ENCODE assay signal across 8 cellular contexts in the genomic region with DNA sequence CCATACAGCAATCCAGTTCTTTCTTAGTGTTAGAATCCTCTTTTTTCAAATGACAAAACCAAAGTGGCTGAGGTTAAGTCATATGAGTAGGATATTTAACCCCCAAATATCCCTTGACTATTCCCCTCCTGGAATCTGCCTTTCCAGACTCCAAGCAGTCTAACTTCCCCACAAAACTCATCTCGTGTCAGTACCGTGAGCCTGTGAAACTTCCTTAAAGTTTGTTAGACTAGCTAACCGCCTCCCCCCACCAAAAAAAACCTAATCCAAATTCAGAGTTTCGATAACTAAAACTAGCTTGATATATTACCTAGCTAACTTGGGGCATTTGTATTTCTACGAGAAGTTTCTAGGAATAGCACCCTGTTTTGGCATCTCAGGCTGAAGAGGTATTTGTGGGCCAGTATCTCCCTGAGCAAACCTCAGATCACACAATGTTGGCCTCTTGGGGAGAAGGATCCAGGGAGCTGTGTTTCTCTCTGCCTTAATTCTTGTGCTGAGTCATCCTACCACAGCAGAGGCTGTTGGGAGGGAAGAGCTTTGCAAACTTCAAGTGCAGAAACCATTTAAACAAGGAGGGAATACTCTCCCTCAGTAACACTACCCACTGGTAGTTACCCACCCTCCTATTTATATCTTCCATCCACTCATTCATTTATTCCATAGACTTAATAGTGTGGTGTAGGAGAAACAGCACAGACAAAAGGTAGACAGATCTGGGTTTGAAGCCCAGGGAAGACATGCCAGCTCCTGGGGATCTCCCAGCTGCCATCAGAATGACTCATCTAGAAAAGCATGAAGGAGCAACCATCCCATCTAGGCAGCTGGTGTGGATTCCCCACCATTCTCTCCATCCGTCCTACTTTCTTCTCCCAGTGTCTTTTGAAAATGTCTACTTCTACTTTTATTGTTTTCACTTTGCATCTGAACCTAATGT. TPM values are rescaled to one million over a fixed set of nuclear protein-coding genes. Genes with fewer than 3 reads are reported as not detected.
A peak's percentile ranks its signal among the peaks of the same experiment; 100 is the strongest.
DNase-seq lines count a peak whose midpoint lies in the region; ATAC-seq, FAIRE-seq and TF ChIP-seq lines count a peak whose summit lies in the region.

No MANE protein-coding gene starts in this region.

- H3K4me1 ChIP-seq in endothelial cell of umbilical vein (ENCODE audit: control insufficient read depth, extremely low read depth, insufficient read depth, low read length) = peaks cover 7% of the 10 kb centered on the region
- no peaks in the 10 kb centered on the region for H3K4me1 ChIP-seq in smooth muscle cell (ENCODE audit: low read depth)

- H3K9me3 ChIP-seq in endothelial cell of umbilical vein (replicated peaks; ENCODE audit: control insufficient read depth, insufficient read depth, low read length) = no peaks in the 10 kb centered on the region
- no peaks in the 10 kb centered on the region for H3K9me3 ChIP-seq in smooth muscle cell (replicated peaks; ENCODE audit: low read depth)

- H3K36me3 ChIP-seq in endothelial cell of umbilical vein (ENCODE audit: control insufficient read depth in 2 of 2, extremely low read depth in 1 of 2, insufficient read depth in 2 of 2, low read length in 2 of 2) (no peaks in the 10 kb centered on the region), smooth muscle cell (ENCODE audit: low read depth) (no peaks in the 10 kb centered on the region)

- WGBS in smooth muscle cell (ENCODE audit: low lambda C conversion rate) = 50% methylated on average over 6 of the region's 6 CpGs

- H3K9ac ChIP-seq in endothelial cell of umbilical vein (replicated peaks; ENCODE audit: extremely low read depth, insufficient read depth, low read length) (no peak overlapping the region), smooth muscle cell (ENCODE audit: low read depth) (peak overlapping the region; percentile 35)

- dilution Hi-C loops in endothelial cell of umbilical vein (cut with MboI; ENCODE audit: extremely low pct_ligation_motif_present, low sequenced_read_pairs) = no loop called here

- no peaks in the 10 kb centered on the region for H3F3A ChIP-seq in smooth muscle cell (ENCODE audit: low read depth)

- no peak overlapping the region for H3K4me3 ChIP-seq in Jurkat, Clone E6-1 (ENCODE audit: low read length)
- no peak overlapping the region for H3K4me3 ChIP-seq in endothelial cell of umbilical vein (replicated peaks in 1 of 3; ENCODE audit: insufficient read depth in 1 of 3, low read depth in 1 of 3, low read length in 3 of 3)
- no peak overlapping the region for H3K4me3 ChIP-seq in smooth muscle cell

- no peak for FAIRE-seq in endothelial cell of umbilical vein (lab: Jason Lieb, UNC)

- TF ChIP-seq CTCF in endothelial cell of umbilical vein (IDR thresholded peaks at IDR 0.05; ENCODE audit: extremely low read depth in 1 of 2, insufficient read depth in 1 of 2, low read depth in 1 of 2, low read length in 2 of 2) (no peak), smooth muscle cell (IDR thresholded peaks at IDR 0.05; ENCODE audit: borderline replicate concordance, insufficient read depth, poor library complexity, severe bottlenecking) (no peak)

- H3K27me3 ChIP-seq in endothelial cell of umbilical vein (ENCODE audit: control insufficient read depth in 2 of 2, insufficient read depth in 2 of 2, low read length in 2 of 2) (no peaks in the 10 kb centered on the region), smooth muscle cell (ENCODE audit: low read depth) (no peaks in the 10 kb centered on the region)

- ATAC-seq in GM21825 (IDR thresholded peaks at IDR 0.05; ENCODE audit: unreplicated experiment) = peak; percentile 78

- H3K27ac ChIP-seq in endothelial cell of umbilical vein (ENCODE audit: insufficient read depth, low read depth, low read length) (no peak overlapping the region), smooth muscle cell (ENCODE audit: low read depth) (peak overlapping the region; percentile 79)

- POLR2A ChIA-PET in endothelial cell of umbilical vein (lab: Charles Lee) = no interaction called here

- H4K20me1 ChIP-seq in endothelial cell of umbilical vein (replicated peaks; ENCODE audit: control insufficient read depth, extremely low read depth, insufficient read depth, low read length) (no peaks in the 10 kb centered on the region), smooth muscle cell (ENCODE audit: low read depth) (no peaks in the 10 kb centered on the region)

- peak overlapping the region; percentile 1 for H2AFZ ChIP-seq in endothelial cell of umbilical vein (ENCODE audit: low read depth, low read length)
- peak overlapping the region; percentile 34 for H2AFZ ChIP-seq in smooth muscle cell (ENCODE audit: low read depth)

- CTCF ChIA-PET in endothelial cell of umbilical vein (lab: Charles Lee) = interaction anchor here (0.9 to 1.3 kb wide), 3 partner anchors 31 to 240 kb away, joined by 3 to 5 read pairs (median 4); no protein-coding TSS in a partner anchor

- intact Hi-C loops in endothelial cell of umbilical vein (cut with micrococcal nuclease) = no loop called here

- TF ChIP-seq POLR2A in endothelial cell of umbilical vein (IDR thresholded peaks at IDR 0.05; ENCODE audit: low read depth, low read length) = no peak

- H3K9me1 ChIP-seq in endothelial cell of umbilical vein (replicated peaks; ENCODE audit: control insufficient read depth, extremely low read depth, insufficient read depth, low read length) = no peaks in the 10 kb centered on the region

- DNase-seq in GM04503 (ENCODE audit: low read depth) (peak; percentile 70), endothelial cell of umbilical vein (ENCODE audit: low read depth, low spot score) (peak; percentile 18), smooth muscle cell (lab: John Stamatoyannopoulos, UW; ENCODE audit: unreplicated experiment) (no peak), NCI-H2196 (lab: John Stamatoyannopoulos, UW; ENCODE audit: unreplicated experiment) (no peak), NCI-H1105 treated with DMSO at 0.1 percent for 48 hours (lab: John Stamatoyannopoulos, UW) (no peak)
- peak; percentile 1 for DNase-seq in Jurkat, Clone E6-1 (ENCODE audit: low read depth, low spot score)
- DNase-seq in stimulated activated naive CD4-positive, alpha-beta T cell treated with Interleukin-2 at 50 U/mL for 16 hours (lab: John Stamatoyannopoulos, UW) = no peak

- no TSS peak for BruUV-seq in endothelial cell of umbilical vein (replicated peaks; lab: Mats Ljungman, UMichigan)

- H3K79me2 ChIP-seq in endothelial cell of umbilical vein (ENCODE audit: control insufficient read depth, insufficient read depth, low read length) (no peaks in the 10 kb centered on the region), smooth muscle cell (ENCODE audit: low read depth) (no peaks in the 10 kb centered on the region)

- H3K4me2 ChIP-seq in endothelial cell of umbilical vein (ENCODE audit: insufficient read depth, low read length) (no peak overlapping the region), smooth muscle cell (peak overlapping the region; percentile 62)

TF ChIP-seq in endothelial cell of umbilical vein, 7 proteins besides CTCF, POLR2A, EP300 and RAD21:
- TF ChIP-seq JUN (IDR thresholded peaks at IDR 0.05; ENCODE audit: borderline replicate concordance, insufficient read depth, insufficient read length, low read depth) = peak; percentile 17
- TF ChIP-seq EZH2 (IDR thresholded peaks at IDR 0.05; ENCODE audit: borderline replicate concordance, low read depth, low read length, severe bottlenecking) = no peak

RNA-seq across cellular contexts. Expression of a gene that starts 39.3 kb away (rescaled TPM):
- 2.8 TPM for polyA plus RNA-seq in Jurkat, Clone E6-1 (2012; ENCODE audit: insufficient read depth, insufficient read length)
- total RNA-seq in endothelial cell of umbilical vein (0.58 and 0.97 TPM in 2 replicates), smooth muscle cell (0.09 and 0.18 TPM in 2 replicates)
- polyA plus RNA-seq in endothelial cell of umbilical vein (0.26 TPM in 1 of 2 replicates, not detected in the other), smooth muscle cell (not detected in 2 replicates)
- polyA plus RNA-seq in endothelial cell of umbilical vein (2011; cell fraction: cytosol; rRNA removed) = 0.34 and 0.41 TPM in 2 replicates
- 0.08 and 0.25 TPM in 2 replicates for polyA plus RNA-seq in endothelial cell of umbilical vein (2011; cell fraction: nucleus; rRNA removed)
- 0.38 and 1.9 TPM in 2 replicates for polyA plus RNA-seq in endothelial cell of umbilical vein (2012)
- polyA minus RNA-seq in endothelial cell of umbilical vein = 0.24 TPM in 1 of 2 replicates, not detected in the other
- not detected for polyA minus RNA-seq in endothelial cell of umbilical vein (2011; cell fraction: cytosol; rRNA and poly(A)+ RNA removed)
- not detected in 2 replicates for polyA minus RNA-seq in endothelial cell of umbilical vein (2011; cell fraction: nucleus; rRNA and poly(A)+ RNA removed)

Comparison
In these comparisons a context has a peak if more than half of its experiments do, and no peak if none do; other contexts are left out.
1. DNase-seq: peak in GM04503 (single experiment), Jurkat, Clone E6-1 (single experiment) and endothelial cell of umbilical vein (single experiment); none in smooth muscle cell (single experiment), NCI-H2196 (single experiment), stimulated activated naive CD4-positive, alpha-beta T cell treated with Interleukin-2 at 50 U/mL for 16 hours (single experiment) and NCI-H1105 treated with DMSO at 0.1 percent for 48 hours (single experiment).